Comparison of ENCODE assay signal across 9 cellular contexts in genomic region chr6:156948807-156949206, GRCh38.
DNase-seq lines count a peak whose midpoint lies in the region; ATAC-seq and TF ChIP-seq lines count a peak whose summit lies in the region.
"Had no signal": no experiment of that assay in that cellular context is flagged by ENCODE, and none has a peak within 500 bp of the region (broad histone marks: within the 10 kb centered on the region; RNA-seq: fewer than 3 reads in every experiment).

No MANE protein-coding gene starts in this region.

- peaks cover 69% of the 10 kb centered on the region for H3K4me1 ChIP-seq in GM23338 (ENCODE audit: insufficient read depth)
- peaks cover 67% of the 10 kb centered on the region for H3K4me1 ChIP-seq in OCI-LY1 (ENCODE audit: insufficient read depth, low read length, severe bottlenecking)
- peaks cover 13 to 82% (median 24%) of the 10 kb centered on the region in 3 donors for H3K4me1 ChIP-seq in esophagus squamous epithelium

- H3K9me2 ChIP-seq in GM23338 (ENCODE audit: insufficient read depth) = no peaks in the 10 kb centered on the region
- no peaks in the 10 kb centered on the region for H3K9me2 ChIP-seq in OCI-LY1 (ENCODE audit: low read depth, low read length)

- DNase-seq in GM23338 (ENCODE audit: low spot score) = no peak
- DNase-seq in esophagus squamous epithelium (lab: John Stamatoyannopoulos, UW) = no peak
- DNase-seq in renal cortical epithelial cell (ENCODE audit: low read depth) = peak; percentile 82
- no peak for DNase-seq in HuH-7.5 (ENCODE audit: low spot score)
- no peak for DNase-seq in RPMI8226
- no peak for DNase-seq in lower leg skin (ENCODE audit: low spot score in 2 of 2)
- DNase-seq: naive thymus-derived CD8-positive, alpha-beta T cell; NCI-H2171 had no signal

- H3K4me1 Mint-ChIP-seq in GM23338 = peaks cover 66% of the 10 kb centered on the region

- H3K27me3 Mint-ChIP-seq in GM23338 (ENCODE audit: insufficient read depth, low read depth, poor library complexity) = no peaks in the 10 kb centered on the region
- H3K27me3 Mint-ChIP-seq: naive thymus-derived CD8-positive, alpha-beta T cell had no signal

- no peaks in the 10 kb centered on the region for H3K9me3 ChIP-seq in OCI-LY1 (ENCODE audit: low read length)
- H3K9me3 ChIP-seq in esophagus squamous epithelium = no peaks in the 10 kb centered on the region

- H2AFZ ChIP-seq in GM23338 (no peak overlapping the region), OCI-LY1 (ENCODE audit: low read length) (no peak overlapping the region)

- H3K36me3 Mint-ChIP-seq in GM23338 (ENCODE audit: low read depth) = no peaks in the 10 kb centered on the region; the same call in 2 of the 3 replicates

- H3K27ac ChIP-seq in GM23338 (ENCODE audit: low read depth) (peak overlapping the region; percentile 7; the same call in 1 of the 2 replicates), OCI-LY1 (ENCODE audit: low read depth, low read length, poor library complexity, severe bottlenecking) (peak overlapping the region; percentile 61), esophagus squamous epithelium (peak overlapping the region in 3 of 4 donors; percentile 3 to 51 (median 30))

- H3K79me2 ChIP-seq in GM23338 (replicated peaks; ENCODE audit: insufficient read depth) (peaks cover 88% of the 10 kb centered on the region), OCI-LY1 (ENCODE audit: insufficient read depth, low read length) (peaks cover 91% of the 10 kb centered on the region)

- WGBS in esophagus squamous epithelium, 2 donors = 50 to 75% methylated on average over 2 of the region's 2 CpGs
- WGBS in lower leg skin, 2 donors = 68 to 75% methylated on average over 2 of the region's 2 CpGs

- no peak overlapping the region for H3K9ac ChIP-seq in OCI-LY1 (ENCODE audit: low read length)

- H3K27me3 ChIP-seq in GM23338 (ENCODE audit: insufficient read depth) (no peaks in the 10 kb centered on the region), OCI-LY1 (ENCODE audit: insufficient read depth, low read length) (no peaks in the 10 kb centered on the region), esophagus squamous epithelium (no peaks in the 10 kb centered on the region)

- ATAC-seq in GM23338 = no peak
- ATAC-seq: naive thymus-derived CD8-positive, alpha-beta T cell had no signal

- H3K9me3 Mint-ChIP-seq in GM23338 = no peaks in the 10 kb centered on the region
- H3K9me3 Mint-ChIP-seq: naive thymus-derived CD8-positive, alpha-beta T cell had no signal

- no peaks in the 10 kb centered on the region for H3K36me3 ChIP-seq in GM23338 (ENCODE audit: insufficient read depth)
- H3K36me3 ChIP-seq in OCI-LY1 (ENCODE audit: insufficient read depth, low read length) = no peaks in the 10 kb centered on the region
- H3K36me3 ChIP-seq in esophagus squamous epithelium = no peaks in the 10 kb centered on the region

- no peak overlapping the region for H3K4me3 ChIP-seq in GM23338
- H3K4me3 ChIP-seq in OCI-LY1 (ENCODE audit: low read depth, low read length, poor library complexity, severe bottlenecking) = no peak overlapping the region
- H3K4me3 ChIP-seq in esophagus squamous epithelium = no peak overlapping the region
- H3K4me3 ChIP-seq in lower leg skin (ENCODE audit: low read depth, poor library complexity, severe bottlenecking) = no peak overlapping the region

- 0 out of 2 replicates have a peak overlapping the region, but pooled peaks have one; percentile 14 for H3K27ac Mint-ChIP-seq in GM23338

- H3K4me2 ChIP-seq in GM23338 = no peak overlapping the region
- no peak overlapping the region for H3K4me2 ChIP-seq in OCI-LY1 (ENCODE audit: low read length)

- intact Hi-C loops in esophagus squamous epithelium (cut with DNase I) (no loop called here), lower leg skin (cut with DNase I; ENCODE audit: low total_unique reads) (no loop called here)

- no peaks in the 10 kb centered on the region; the same call in 1 of the 2 replicates for H3F3A ChIP-seq in GM23338 (replicated peaks; ENCODE audit: low read depth)
- H3F3A ChIP-seq in OCI-LY1 (ENCODE audit: insufficient read depth, low read length) = no peaks in the 10 kb centered on the region

- TF ChIP-seq CTCF in GM23338 (conservative IDR thresholded peaks at IDR 0.05; ENCODE audit: low read depth in 2 of 2) = no peak
- TF ChIP-seq CTCF in OCI-LY1 (IDR thresholded peaks at IDR 0.05; ENCODE audit: low read length) = no peak
- TF ChIP-seq CTCF in esophagus squamous epithelium (IDR thresholded peaks at IDR 0.05) = no peak
- TF ChIP-seq CTCF in lower leg skin (IDR thresholded peaks at IDR 0.05) = no peak

- no peak for TF ChIP-seq POLR2A in esophagus squamous epithelium (IDR thresholded peaks at IDR 0.05)
- no peak for TF ChIP-seq POLR2A in lower leg skin (IDR thresholded peaks at IDR 0.05)

- H4K20me1 ChIP-seq in GM23338 (replicated peaks; ENCODE audit: insufficient read depth) (no peaks in the 10 kb centered on the region), OCI-LY1 (ENCODE audit: insufficient read depth, low read length) (no peaks in the 10 kb centered on the region)

- no peak overlapping the region for H3K4me3 Mint-ChIP-seq in GM23338
- H3K4me3 Mint-ChIP-seq: naive thymus-derived CD8-positive, alpha-beta T cell had no signal

TF ChIP-seq in GM23338, 12 proteins besides CTCF, POLR2A, EP300 and RAD21:
- TF ChIP-seq ZNF114 (CRISPR knock-in tag; IDR thresholded peaks at IDR 0.05) (no peak), NANOG (IDR thresholded peaks at IDR 0.05; ENCODE audit: borderline replicate concordance) (no peak), EZH2 (IDR thresholded peaks at IDR 0.05; ENCODE audit: low read depth, unreplicated experiment) (no peak), ETS1 (IDR thresholded peaks at IDR 0.05) (no peak), CREB1 (CRISPR knock-in tag; IDR thresholded peaks at IDR 0.05; ENCODE audit: low read depth) (no peak)

Comparison
In these comparisons a context has a peak if more than half of its experiments do, and no peak if none do; other contexts are left out.
1. H3K27ac ChIP-seq: peak in every context shown above with its lines; median percentile 61 in OCI-LY1; 30 in esophagus squamous epithelium; 7 in GM23338.